Comparison of ENCODE assay signal across 8 cellular contexts in the genomic region with DNA sequence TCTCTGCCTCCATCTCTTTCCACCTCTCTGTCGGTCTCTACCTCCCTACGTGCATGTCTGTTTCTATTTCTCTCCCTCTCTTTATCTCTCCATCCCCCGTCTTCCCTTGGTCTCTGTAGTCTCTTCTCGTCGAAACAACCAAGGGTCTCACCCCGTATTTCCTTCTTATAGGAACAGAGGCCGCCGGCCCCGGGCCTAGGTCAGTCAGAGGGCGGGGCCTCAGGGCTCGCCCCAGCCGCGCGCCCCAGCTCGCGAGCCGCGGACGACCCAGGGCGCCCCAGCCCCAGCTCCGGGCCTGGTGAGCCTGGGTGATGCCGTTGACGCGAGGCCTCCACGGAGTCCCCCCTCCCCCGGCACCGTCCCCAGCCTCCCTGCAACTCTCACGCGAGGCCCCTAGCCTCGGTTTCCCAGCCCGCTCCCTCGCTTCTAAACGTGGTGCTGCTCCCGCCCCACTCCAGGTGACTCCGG. TPM values are rescaled to one million over a fixed set of nuclear protein-coding genes. Genes with fewer than 3 reads are reported as not detected.
DNase-seq lines count a peak whose midpoint lies in the region; TF ChIP-seq lines count a peak whose summit lies in the region.

No MANE protein-coding gene starts in this region.

- TF ChIP-seq CTCF in OCI-LY1 (IDR thresholded peaks at IDR 0.05; ENCODE audit: low read length) (no peak), dorsolateral prefrontal cortex (IDR thresholded peaks at IDR 0.05 in 54 of 56, conservative IDR thresholded peaks at IDR 0.05 in 2 of 56; ENCODE audit: low read depth in 1 of 56, partially characterized antibody in 56 of 56) (no peak)

- H3K4me1 ChIP-seq in OCI-LY1 (ENCODE audit: insufficient read depth, low read length, severe bottlenecking) (peaks cover 15% of the 10 kb centered on the region), muscle layer of duodenum (ENCODE audit: control insufficient read depth in 1 of 2, insufficient read depth in 2 of 2, low read length in 2 of 2) (peaks cover 0 to 8% of the 10 kb centered on the region in 2 donors)

- H3K9me2 ChIP-seq in OCI-LY1 (ENCODE audit: low read depth, low read length) = no peaks in the 10 kb centered on the region

- H3K27ac ChIP-seq in OCI-LY1 (ENCODE audit: low read depth, low read length, poor library complexity, severe bottlenecking) (no peak overlapping the region), dorsolateral prefrontal cortex (peak overlapping the region in 55 of 59 donors; percentile 5 to 86 (median 74)), muscle layer of duodenum (ENCODE audit: low read length) (no peak overlapping the region)

- no peaks in the 10 kb centered on the region for H3F3A ChIP-seq in OCI-LY1 (ENCODE audit: insufficient read depth, low read length)

- H3K4me2 ChIP-seq in OCI-LY1 (ENCODE audit: low read length) = peak overlapping the region; percentile 81

- H3K27me3 ChIP-seq in H7 (ENCODE audit: control insufficient read depth, insufficient read depth, low read length) = no peaks in the 10 kb centered on the region
- no peaks in the 10 kb centered on the region for H3K27me3 ChIP-seq in OCI-LY1 (ENCODE audit: insufficient read depth, low read length)
- peaks cover 0 to 41% (median 5%) of the 10 kb centered on the region in 45 donors for H3K27me3 ChIP-seq in dorsolateral prefrontal cortex
- no peaks in the 10 kb centered on the region for H3K27me3 ChIP-seq in muscle layer of duodenum (ENCODE audit: low read depth, low read length)

- intact Hi-C loops in dorsolateral prefrontal cortex (cut with DNase I) = loop anchor here in 1 of 2 donors (5.0 to 10.0 kb wide), 2 partner anchors 56 to 156 kb away; no protein-coding TSS in a partner anchor

- H2AFZ ChIP-seq in OCI-LY1 (ENCODE audit: low read length) = no peak overlapping the region

- H4K20me1 ChIP-seq in OCI-LY1 (ENCODE audit: insufficient read depth, low read length) = no peaks in the 10 kb centered on the region

- peak overlapping the region; percentile 50 for H3K4me3 ChIP-seq in H7 (ENCODE audit: insufficient read depth, low read depth, low read length)
- peak overlapping the region; percentile 56 for H3K4me3 ChIP-seq in OCI-LY1 (ENCODE audit: low read depth, low read length, poor library complexity, severe bottlenecking)
- H3K4me3 ChIP-seq in dorsolateral prefrontal cortex = peak overlapping the region; percentile 38 to 75 (median 65)
- peak overlapping the region; percentile 33 to 73 for H3K4me3 ChIP-seq in muscle layer of duodenum (ENCODE audit: low read depth in 1 of 2, low read length in 2 of 2)

- H3K9ac ChIP-seq in OCI-LY1 (ENCODE audit: low read length) = peak overlapping the region; percentile 42; the same call in 1 of the 2 replicates

- H3K9me3 ChIP-seq in OCI-LY1 (ENCODE audit: low read length) (no peaks in the 10 kb centered on the region), muscle layer of duodenum (ENCODE audit: control insufficient read depth in 1 of 2, low read length in 2 of 2) (no peaks in the 10 kb centered on the region)

- DNase-seq in NCI-H1092 treated with DMSO at 0.1 percent for 48 hours (lab: John Stamatoyannopoulos, UW) (peak; percentile 36), NCI-H1092 (lab: John Stamatoyannopoulos, UW) (no peak), H7 (peak; percentile 89), dorsolateral prefrontal cortex (peak in 2 of 10 donors; percentile 21 to 31), HT-29 (ENCODE audit: low spot score) (no peak), SHP77 treated with DMSO at 0.1 percent for 48 hours (lab: John Stamatoyannopoulos, UW) (no peak)

- H3K79me2 ChIP-seq in OCI-LY1 (ENCODE audit: insufficient read depth, low read length) = no peaks in the 10 kb centered on the region

- peaks cover 1% of the 10 kb centered on the region for H3K36me3 ChIP-seq in H7 (replicated peaks; ENCODE audit: control insufficient read depth, insufficient read depth, low read length)
- H3K36me3 ChIP-seq in OCI-LY1 (ENCODE audit: insufficient read depth, low read length) = peaks cover 30% of the 10 kb centered on the region
- H3K36me3 ChIP-seq in muscle layer of duodenum (ENCODE audit: control insufficient read depth in 1 of 2, insufficient read depth in 2 of 2, low read length in 2 of 2) = peaks cover 0 to 13% of the 10 kb centered on the region in 2 donors

RNA-seq across cellular contexts. Expression of a gene that starts 6.6 kb away (rescaled TPM):
- total RNA-seq in H7 (2014; rRNA removed; shearing (Covaris generic)) = 129 and 157 TPM in 2 replicates
- total RNA-seq in dorsolateral prefrontal cortex = 10 to 100 TPM; 22.3 to 50.4 (median 35.3) TPM
- 127 and 148 TPM in 2 replicates for total RNA-seq in HT-29 (2014; rRNA removed; shearing (Covaris generic))

RNA-seq across cellular contexts. Expression of a gene that starts 6.8 kb away (rescaled TPM):
- 30.2 and 39.8 TPM in 2 replicates for total RNA-seq in H7 (2014; rRNA removed; shearing (Covaris generic))
- total RNA-seq in dorsolateral prefrontal cortex = 10 to 100 TPM; 42.9 to 91.7 (median 67.1) TPM
- total RNA-seq in HT-29 (2014; rRNA removed; shearing (Covaris generic)) = 86.3 and 97.5 TPM in 2 replicates

RNA-seq across cellular contexts. Expression of a gene that starts 20.5 kb away (rescaled TPM):
- 12.0 and 12.3 TPM in 2 replicates for total RNA-seq in H7 (2014; rRNA removed; shearing (Covaris generic))
- 10 to 100 TPM; 13.1 to 27.2 (median 18.8) TPM for total RNA-seq in dorsolateral prefrontal cortex
- total RNA-seq in HT-29 (2014; rRNA removed; shearing (Covaris generic)) = 66.8 and 75.0 TPM in 2 replicates

RNA-seq across cellular contexts. Expression of a gene that starts 27.9 kb away (rescaled TPM):
- 161 and 207 TPM in 2 replicates for total RNA-seq in H7 (2014; rRNA removed; shearing (Covaris generic))
- total RNA-seq in dorsolateral prefrontal cortex = 10 to 100 TPM in 115 of 120 experiments, 1 to 10 TPM in 5; 7.8 to 30.4 (median 15.2) TPM
- 13.4 and 14.9 TPM in 2 replicates for total RNA-seq in HT-29 (2014; rRNA removed; shearing (Covaris generic))

RNA-seq across cellular contexts. Expression of a gene that starts 55.6 kb away (rescaled TPM):
- total RNA-seq in H7 (2014; rRNA removed; shearing (Covaris generic)) = 0.59 and 1.6 TPM in 2 replicates
- 100 to 1,000 TPM in 119 of 120 experiments, 10 to 100 TPM in 1; 83.9 to 487 (median 302) TPM for total RNA-seq in dorsolateral prefrontal cortex
- total RNA-seq in HT-29 (2014; rRNA removed; shearing (Covaris generic)) = not detected in 2 replicates

Comparison
In these comparisons a context has a peak if more than half of its experiments do, and no peak if none do; other contexts are left out.
1. DNase-seq: peak in NCI-H1092 treated with DMSO at 0.1 percent for 48 hours (single experiment) and H7 (single experiment); none in NCI-H1092 (single experiment), HT-29 (single experiment) and SHP77 treated with DMSO at 0.1 percent for 48 hours (single experiment).
2. H3K27ac ChIP-seq: peak in dorsolateral prefrontal cortex (55 of 59); none in OCI-LY1 (single experiment) and muscle layer of duodenum (single experiment).
3. Peak in every context shown above with its lines, with median percentiles within 50 percentile points of each other: H3K4me3 ChIP-seq.